Comparison of ENCODE assay signal across 2 cellular contexts in genomic region chr7:74215921-74216320, GRCh38.
A peak's percentile ranks its signal among the peaks of the same experiment; 100 is the strongest.
TF ChIP-seq lines count a peak whose summit lies in the region.

No MANE protein-coding gene starts in this region.

TF ChIP-seq in HepG2, 621 proteins besides CTCF, POLR2A, EP300 and RAD21:
- TF ChIP-seq PTBP1 (IDR thresholded peaks at IDR 0.05; ENCODE audit: low read depth, low read length, poor library complexity, severe bottlenecking) (no peak), DDIT3 (CRISPR knock-in tag; IDR thresholded peaks at IDR 0.05) (no peak), RCOR2 (CRISPR knock-in tag; IDR thresholded peaks at IDR 0.05) (no peak), ZNF768 (CRISPR knock-in tag; IDR thresholded peaks at IDR 0.05) (peak; percentile 32; the same call in 1 of the 2 replicates), USF2 (IDR thresholded peaks at IDR 0.05; ENCODE audit: low read depth, low read length) (no peak), USF2 (CRISPR knock-in tag; IDR thresholded peaks at IDR 0.05; ENCODE audit: borderline replicate concordance) (no peak), MLLT10 (CRISPR knock-in tag; IDR thresholded peaks at IDR 0.05) (no peak), ZNF10 (CRISPR knock-in tag; IDR thresholded peaks at IDR 0.05; ENCODE audit: borderline replicate concordance, low read depth) (no peak)

TF ChIP-seq in K562, 482 proteins besides CTCF, POLR2A, EP300 and RAD21:
- TF ChIP-seq NR2C1 (IDR thresholded peaks at IDR 0.05) (no peak), NR2C1 (tag; IDR thresholded peaks at IDR 0.05) (peak; percentile 33; the same call in 1 of the 2 replicates), E2F4 (CRISPR knock-in tag; IDR thresholded peaks at IDR 0.05; ENCODE audit: low read depth) (no peak), SREBF1 (IDR thresholded peaks at IDR 0.05; ENCODE audit: borderline replicate concordance, low read depth, low read length) (no peak)
